Comparison of ENCODE assay signal across 8 cellular contexts in genomic region chr21:36980280-36981048, GRCh38. TPM values are rescaled to one million over a fixed set of nuclear protein-coding genes. Genes with fewer than 3 reads are reported as not detected.
DNase-seq lines count a peak whose midpoint lies in the region; ATAC-seq and TF ChIP-seq lines count a peak whose summit lies in the region.

No MANE protein-coding gene starts in this region.

- peaks cover 0 to 11% of the 10 kb centered on the region in 2 donors for H3K4me1 ChIP-seq in adrenal gland (replicated peaks in 1 of 2)

- ATAC-seq in HG02610 (IDR thresholded peaks at IDR 0.05; ENCODE audit: unreplicated experiment) (peak; percentile 44), HG03469 (IDR thresholded peaks at IDR 0.05; ENCODE audit: unreplicated experiment) (no peak)

- H3K27me3 ChIP-seq in adrenal gland = no peaks in the 10 kb centered on the region

- no peak for TF ChIP-seq POLR2A in adrenal gland (IDR thresholded peaks at IDR 0.05)

- intact Hi-C loops in adrenal gland (cut with DNase I) = no loop called here

- 4 to 12% (median 6%) methylated on average over 16 to 53 of the region's 53 CpGs for WGBS in adrenal gland, 4 donors

- peak overlapping the region in 2 of 5 donors; percentile 1 to 55 for H3K27ac ChIP-seq in adrenal gland
- peak overlapping the region in 10 of 21 experiments; percentile 10 to 72 (median 40) for H3K27ac ChIP-seq in skin epidermis

- H3K4me3 ChIP-seq in adrenal gland = peak overlapping the region in 2 of 4 donors; percentile 39 to 60
- peak overlapping the region; percentile 41 for H3K4me3 ChIP-seq in iPS-11a (ENCODE audit: low read depth, low read length)
- H3K4me3 ChIP-seq in skin epidermis = peak overlapping the region; percentile 15 to 47 (median 29)

- H3K9me3 ChIP-seq in adrenal gland (replicated peaks in 1 of 3) = no peaks in the 10 kb centered on the region

- peak; percentile 16 for DNase-seq in AG20443 (ENCODE audit: low spot score)
- peak in 5 of 7 donors; percentile 33 to 44 (median 35) for DNase-seq in adrenal gland
- no peak for DNase-seq in MV-4-11 (lab: John Stamatoyannopoulos, UW)
- DNase-seq in EL = no peak

- H3K36me3 ChIP-seq in adrenal gland (replicated peaks in 1 of 2) = no peaks in the 10 kb centered on the region

- peak in 3 of 6 experiments; percentile 12 to 37 (median 30) for TF ChIP-seq CTCF in adrenal gland (IDR thresholded peaks at IDR 0.05)

RNA-seq across cellular contexts. Expression of gene HLCS, which starts 14.0 kb away (rescaled TPM):
- total RNA-seq in adrenal gland = 10 to 100 TPM; 13.3 to 34.4 (median 20.4) TPM
- polyA plus RNA-seq in adrenal gland = 10 to 100 TPM in 1 of 3 donors, 1 to 10 TPM in 2; 4.4 to 18.3 (median 6.4) TPM

RNA-seq across cellular contexts. Expression of gene RIPPLY3, which starts 26.0 kb away (rescaled TPM):
- under 1 TPM in 5 of 8 donors, not detected in 3; 0.18 to 0.42 (median 0.39) TPM for total RNA-seq in adrenal gland
- polyA plus RNA-seq in adrenal gland = 1 to 10 TPM in 1 of 3 donors, under 1 TPM in 2; 0.22 to 1.3 (median 0.40) TPM

Comparison
In these comparisons a context has a peak if more than half of its experiments do, and no peak if none do; other contexts are left out.
1. DNase-seq: peak in AG20443 (single experiment) and adrenal gland (5 of 7); none in MV-4-11 (single experiment) and EL (single experiment).